In the genomic region with DNA sequence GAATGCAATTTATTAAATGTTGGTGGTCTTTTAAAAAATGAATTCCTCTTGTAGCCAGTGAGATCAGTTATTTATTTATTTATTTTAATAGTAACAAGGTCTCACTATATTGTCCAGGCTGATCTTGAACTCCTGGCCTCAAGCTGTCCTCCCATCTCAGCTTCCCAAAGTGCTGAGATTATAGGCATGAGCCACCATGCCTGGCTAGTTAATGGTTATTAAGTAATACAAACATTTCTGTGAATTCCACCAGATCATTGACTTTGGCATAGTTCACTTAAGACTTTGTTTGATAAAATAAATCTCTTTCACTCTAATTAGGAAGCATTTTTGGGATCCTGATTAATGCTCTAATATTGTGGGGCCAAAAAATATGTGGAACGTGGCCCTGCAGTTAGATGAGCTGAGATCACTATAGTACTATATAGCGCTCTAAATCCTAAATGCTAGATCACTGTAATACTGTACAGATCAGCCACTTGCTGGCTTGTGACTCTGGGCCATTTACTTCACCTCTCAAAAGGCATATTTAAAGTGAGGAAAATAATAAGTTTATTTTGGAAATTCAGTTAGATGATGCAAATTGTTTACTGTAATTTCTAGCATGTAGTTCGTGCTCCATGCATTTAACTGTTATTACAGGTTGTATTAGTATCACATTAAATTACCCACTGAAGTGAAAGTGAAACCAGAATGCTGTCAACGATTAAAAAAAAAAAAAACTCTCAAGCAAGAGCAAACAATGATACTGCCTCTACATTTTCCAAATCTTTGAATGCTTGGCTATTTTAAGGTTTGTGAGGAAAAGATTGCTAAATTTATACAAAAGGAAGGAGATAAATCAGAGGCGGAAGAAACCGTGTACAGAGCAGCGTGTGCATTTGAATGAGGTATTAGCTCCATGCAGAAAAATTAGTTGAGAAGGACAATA, we compare ENCODE assay signal across 8 cellular contexts. TPM values are rescaled to one million over a fixed set of nuclear protein-coding genes. Genes with fewer than 3 reads are reported as not detected.
DNase-seq lines count a peak whose midpoint lies in the region; ATAC-seq and TF ChIP-seq lines count a peak whose summit lies in the region.

No MANE protein-coding gene starts in this region.

- H2AFZ ChIP-seq in DND-41 (ENCODE audit: low read depth, low read length), result peak overlapping the region; percentile 94

- H4K20me1 ChIP-seq in DND-41 (ENCODE audit: insufficient read depth, low read length), result no peaks in the 10 kb centered on the region

- H3K27me3 ChIP-seq in DND-41 (ENCODE audit: insufficient read depth, low read length, poor library complexity) (no peaks in the 10 kb centered on the region), colonic mucosa (no peaks in the 10 kb centered on the region)

- peak overlapping the region; percentile 23 to 55 for H3K4me3 ChIP-seq in DND-41 (ENCODE audit: low read depth in 1 of 2, low read length in 2 of 2)
- peak overlapping the region; percentile 24 for H3K4me3 ChIP-seq in colonic mucosa

- H3K4me1 Mint-ChIP-seq in nephron, result peaks cover 22% of the 10 kb centered on the region

- ATAC-seq in DND-41 (ENCODE audit: insufficient read depth, low read depth) (peak; percentile 88), HG03097 (IDR thresholded peaks at IDR 0.05; ENCODE audit: low FRiP score, unreplicated experiment) (no peak), GM21390 (IDR thresholded peaks at IDR 0.05; ENCODE audit: unreplicated experiment) (no peak)

- H3K4me2 ChIP-seq in DND-41 (ENCODE audit: insufficient read depth, low read length), result peak overlapping the region; percentile 65

- H3K4me3 Mint-ChIP-seq in nephron, result peak overlapping the region in 2 of 3 experiments; percentile 78

- H3K79me2 ChIP-seq in DND-41 (ENCODE audit: insufficient read depth, low read length), result no peaks in the 10 kb centered on the region

- H3K9me3 ChIP-seq in DND-41 (ENCODE audit: insufficient read depth, low read length, severe bottlenecking) (no peaks in the 10 kb centered on the region), colonic mucosa (no peaks in the 10 kb centered on the region)

- H3K27ac ChIP-seq in DND-41 (ENCODE audit: low read length), result peak overlapping the region; percentile 89
- H3K27ac ChIP-seq in colonic mucosa, result peak overlapping the region; percentile 72

- H3K36me3 ChIP-seq in DND-41 (ENCODE audit: insufficient read depth, low read length) (no peaks in the 10 kb centered on the region), colonic mucosa (no peaks in the 10 kb centered on the region)

- intact Hi-C loops in colonic mucosa (cut with DNase I), result no loop called here

- peak overlapping the region; percentile 57 for H3K9ac ChIP-seq in DND-41 (ENCODE audit: low read depth, low read length)
- H3K9ac ChIP-seq in colonic mucosa (ENCODE audit: low read depth in 2 of 2, low read length in 2 of 2), result peak overlapping the region in 1 of 2 donors; percentile 66

- no peaks in the 10 kb centered on the region for H3K27me3 Mint-ChIP-seq in nephron (ENCODE audit: low read depth)

- TF ChIP-seq CTCF in DND-41 (IDR thresholded peaks at IDR 0.05; ENCODE audit: borderline replicate concordance, extremely low read depth, low read length, poor library complexity, severe bottlenecking), result no peak
- TF ChIP-seq CTCF in colonic mucosa (IDR thresholded peaks at IDR 0.05), result no peak
- no peak for TF ChIP-seq CTCF in nephron (IDR thresholded peaks at IDR 0.05; ENCODE audit: unreplicated experiment in 3 of 3)

- peak; percentile 16 for DNase-seq in DND-41
- peak; percentile 11 for DNase-seq in NCI-H460 (ENCODE audit: extremely low read depth, low read depth)
- no peak for DNase-seq in colonic mucosa
- DNase-seq in effector CD8-positive, alpha-beta T cell (lab: John Stamatoyannopoulos, UW), result no peak
- no peak for DNase-seq in COLO668 (lab: John Stamatoyannopoulos, UW; ENCODE audit: unreplicated experiment)

- H3K27ac Mint-ChIP-seq in nephron, result peak overlapping the region in 2 of 3 experiments; percentile 86 to 96

- H3K36me3 Mint-ChIP-seq in nephron (ENCODE audit: low read depth), result no peaks in the 10 kb centered on the region

- H3K9me3 Mint-ChIP-seq in nephron, result no peaks in the 10 kb centered on the region

- peaks cover 16% of the 10 kb centered on the region for H3K4me1 ChIP-seq in DND-41 (ENCODE audit: insufficient read depth, low read length)
- H3K4me1 ChIP-seq in colonic mucosa, result no peaks in the 10 kb centered on the region

RNA-seq across cellular contexts. Expression of gene FAS, which starts 15.9 kb away (rescaled TPM):
- 16.2 and 20.3 TPM in 2 replicates for total RNA-seq in NCI-H460 (2014; rRNA removed; shearing (Covaris generic))
- 17.1 and 20.2 TPM in 2 replicates for polyA plus RNA-seq in NCI-H460 (2014; cell fraction: nucleus; rRNA removed)
- 10 to 100 TPM; 41.1 to 43.1 TPM for total RNA-seq in colonic mucosa

RNA-seq across cellular contexts. Expression of gene ACTA2, which starts 22.1 kb away (rescaled TPM):
- total RNA-seq in NCI-H460 (2014; rRNA removed; shearing (Covaris generic)), result 40.4 and 41.7 TPM in 2 replicates
- polyA plus RNA-seq in NCI-H460 (2014; cell fraction: nucleus; rRNA removed), result 6.3 and 8.4 TPM in 2 replicates
- total RNA-seq in colonic mucosa, result 100 to 1,000 TPM in 1 of 2 donors, 10 to 100 TPM in 1; 88.3 to 265 TPM

Comparison
In these comparisons a context has a peak if more than half of its experiments do, and no peak if none do; other contexts are left out.
1. DNase-seq: peak in DND-41 (single experiment) and NCI-H460 (single experiment); none in colonic mucosa (single experiment), effector CD8-positive, alpha-beta T cell (single experiment) and COLO668 (single experiment).